19 cellular contexts compared by ENCODE assay signal in the genomic region with DNA sequence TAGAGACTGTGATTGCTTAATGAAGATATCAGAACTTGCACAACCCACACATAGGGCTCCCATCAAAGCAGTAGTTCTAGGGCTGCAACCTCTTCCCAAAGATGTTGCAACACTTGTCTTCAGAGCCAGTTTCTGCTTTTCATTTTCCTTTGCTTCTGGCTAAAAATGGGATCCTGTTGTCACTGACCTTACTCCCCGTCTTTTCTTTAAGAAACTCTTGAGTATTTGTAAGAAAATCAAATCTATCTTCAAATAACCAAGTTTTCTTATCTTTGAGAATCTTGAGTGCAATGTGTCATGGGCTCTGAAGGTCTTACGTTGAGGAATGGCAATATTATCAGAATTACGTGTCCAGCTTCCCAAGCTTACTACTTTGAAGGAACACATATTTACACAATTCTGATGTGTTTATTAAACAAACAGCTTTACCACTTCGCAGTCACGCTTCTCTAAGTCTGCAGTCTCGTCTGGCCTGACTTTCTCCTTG. TPM values are rescaled to one million over a fixed set of nuclear protein-coding genes. Genes with fewer than 3 reads are reported as not detected.
DNase-seq lines count a peak whose midpoint lies in the region; ATAC-seq and TF ChIP-seq lines count a peak whose summit lies in the region.
"Had no signal": no experiment of that assay in that cellular context is flagged by ENCODE, and none has a peak within 500 bp of the region (broad histone marks: within the 10 kb centered on the region; RNA-seq: fewer than 3 reads in every experiment).

No MANE protein-coding gene starts in this region.

- intact Hi-C loops in lower lobe of right lung (cut with DNase I): no loop called here

- H3K4me3 ChIP-seq in choroid plexus epithelial cell (ENCODE audit: low read depth, low read length) (no peak overlapping the region), lower lobe of right lung (no peak overlapping the region)
- H3K4me3 ChIP-seq: thoracic aorta had no signal

- CTCF ChIA-PET in activated CD8-positive, alpha-beta memory T cell treated with anti-CD3 and anti-CD28 coated beads, Interleukin-2, amount 10 ng/mL, durations not matched to agents 7 days and 5 days (lab: Charles Lee): no interaction called here

- peak; percentile 4 to 16 for DNase-seq in AML-193 (lab: John Stamatoyannopoulos, UW)
- peak; percentile 5 for DNase-seq in NCI-H460 (ENCODE audit: extremely low read depth, low read depth)
- DNase-seq in choroid plexus epithelial cell (ENCODE audit: low read depth): peak; percentile 8
- no peak for DNase-seq in lower lobe of right lung
- DNase-seq in NCI-H2196 treated with DMSO at 0.1 percent for 48 hours (lab: John Stamatoyannopoulos, UW; ENCODE audit: unreplicated experiment): no peak
- no peak for DNase-seq in activated CD8-positive, alpha-beta memory T cell treated with anti-CD3 and anti-CD28 coated beads, Interleukin-2, amount 10 ng/mL, durations not matched to agents 7 days and 5 days
- DNase-seq in NCI-H446 (lab: John Stamatoyannopoulos, UW): no peak
- DNase-seq in HK-2 (ENCODE audit: unreplicated experiment): no peak
- DNase-seq: activated CD4-positive, alpha-beta memory T cell treated with anti-CD3 and anti-CD28 coated beads, Interleukin-2, amount 10 ng/mL, durations not matched to agents 7 days and 5 days; anterior cingulate cortex; hippocampal formation; NCI-H1092; NCI-H2227 treated with DMSO at 0.1 percent for 48 hours; stimulated activated CD8-positive, alpha-beta memory T cell treated with anti-CD3 and anti-CD28 coated beads, Interleukin-4, amount 100 ng/mL, for 48 hours had no signal

- H3K27me3 ChIP-seq in lower lobe of right lung (ENCODE audit: low read depth): no peaks in the 10 kb centered on the region

- no peaks in the 10 kb centered on the region for H3K36me3 ChIP-seq in lower lobe of right lung
- H3K36me3 ChIP-seq: thoracic aorta had no signal

- no peak overlapping the region for H3K4me3 Mint-ChIP-seq in activated CD8-positive, alpha-beta memory T cell treated with anti-CD3 and anti-CD28 coated beads, Interleukin-2, amount 10 ng/mL, durations not matched to agents 7 days and 5 days
- H3K4me3 Mint-ChIP-seq: activated CD4-positive, alpha-beta memory T cell treated with anti-CD3 and anti-CD28 coated beads, Interleukin-2, amount 10 ng/mL, durations not matched to agents 7 days and 5 days; activated T-helper 17 cell treated with anti-CD3 and anti-CD28 coated beads, Interleukin-2, amount 50 U/mL, for 72 hours; natural killer cell treated with Interleukin-12 subunit alpha and Interleukin-12 subunit beta and Interleukin-15 and Interleukin-18, amount 100 ng/mL, for 72 hours had no signal

- TF ChIP-seq CTCF in choroid plexus epithelial cell (conservative IDR thresholded peaks at IDR 0.05; ENCODE audit: low read depth, low read length) (no peak), lower lobe of right lung (IDR thresholded peaks at IDR 0.05) (no peak)

- H3K4me1 Mint-ChIP-seq in activated CD8-positive, alpha-beta memory T cell treated with anti-CD3 and anti-CD28 coated beads, Interleukin-2, amount 10 ng/mL, durations not matched to agents 7 days and 5 days: no peaks in the 10 kb centered on the region
- H3K4me1 Mint-ChIP-seq: activated CD4-positive, alpha-beta memory T cell treated with anti-CD3 and anti-CD28 coated beads, Interleukin-2, amount 10 ng/mL, durations not matched to agents 7 days and 5 days; activated T-helper 17 cell treated with anti-CD3 and anti-CD28 coated beads, Interleukin-2, amount 50 U/mL, for 72 hours had no signal

- no peaks in the 10 kb centered on the region for H3K9me3 Mint-ChIP-seq in activated CD8-positive, alpha-beta memory T cell treated with anti-CD3 and anti-CD28 coated beads, Interleukin-2, amount 10 ng/mL, durations not matched to agents 7 days and 5 days (ENCODE audit: low read depth)
- H3K9me3 Mint-ChIP-seq: activated CD4-positive, alpha-beta memory T cell treated with anti-CD3 and anti-CD28 coated beads, Interleukin-2, amount 10 ng/mL, durations not matched to agents 7 days and 5 days; activated T-helper 17 cell treated with anti-CD3 and anti-CD28 coated beads, Interleukin-2, amount 50 U/mL, for 72 hours; natural killer cell treated with Interleukin-12 subunit alpha and Interleukin-12 subunit beta and Interleukin-15 and Interleukin-18, amount 100 ng/mL, for 72 hours had no signal

- H3K27ac Mint-ChIP-seq in activated CD8-positive, alpha-beta memory T cell treated with anti-CD3 and anti-CD28 coated beads, Interleukin-2, amount 10 ng/mL, durations not matched to agents 7 days and 5 days: no peak overlapping the region
- H3K27ac Mint-ChIP-seq: activated CD4-positive, alpha-beta memory T cell treated with anti-CD3 and anti-CD28 coated beads, Interleukin-2, amount 10 ng/mL, durations not matched to agents 7 days and 5 days; activated T-helper 17 cell treated with anti-CD3 and anti-CD28 coated beads, Interleukin-2, amount 50 U/mL, for 72 hours; natural killer cell treated with Interleukin-12 subunit alpha and Interleukin-12 subunit beta and Interleukin-15 and Interleukin-18, amount 100 ng/mL, for 72 hours had no signal

- H3K36me3 Mint-ChIP-seq in activated CD8-positive, alpha-beta memory T cell treated with anti-CD3 and anti-CD28 coated beads, Interleukin-2, amount 10 ng/mL, durations not matched to agents 7 days and 5 days: no peaks in the 10 kb centered on the region
- H3K36me3 Mint-ChIP-seq: natural killer cell treated with Interleukin-12 subunit alpha and Interleukin-12 subunit beta and Interleukin-15 and Interleukin-18, amount 100 ng/mL, for 72 hours had no signal

- H3K9me3 ChIP-seq in lower lobe of right lung: no peaks in the 10 kb centered on the region
- H3K9me3 ChIP-seq: thoracic aorta had no signal

- peak; percentile 67 to 74 for ATAC-seq in lower lobe of right lung
- ATAC-seq in activated CD8-positive, alpha-beta memory T cell treated with anti-CD3 and anti-CD28 coated beads, Interleukin-2, amount 10 ng/mL, durations not matched to agents 7 days and 5 days: no peak
- ATAC-seq: activated T-helper 17 cell treated with anti-CD3 and anti-CD28 coated beads, Interleukin-2, amount 50 U/mL, for 72 hours; esophagus mucosa; natural killer cell treated with Interleukin-12 subunit alpha and Interleukin-12 subunit beta and Interleukin-15 and Interleukin-18, amount 100 ng/mL, for 72 hours had no signal

- peak overlapping the region; percentile 4 for H3K27ac ChIP-seq in lower lobe of right lung
- H3K27ac ChIP-seq: thoracic aorta had no signal

- H3K4me1 ChIP-seq in lower lobe of right lung: peaks cover 26% of the 10 kb centered on the region

- H3K27me3 Mint-ChIP-seq in activated CD8-positive, alpha-beta memory T cell treated with anti-CD3 and anti-CD28 coated beads, Interleukin-2, amount 10 ng/mL, durations not matched to agents 7 days and 5 days: peaks cover 19% of the 10 kb centered on the region

RNA-seq across cellular contexts. Expression of a gene that starts 24.1 kb away (rescaled TPM):
- not detected in 2 replicates for total RNA-seq in NCI-H460 (2014; rRNA removed; shearing (Covaris generic))
- polyA plus RNA-seq in NCI-H460 (2014; cell fraction: nucleus; rRNA removed): not detected in 2 replicates
- total RNA-seq in lower lobe of right lung: 33.6 TPM
- total RNA-seq in activated CD8-positive, alpha-beta memory T cell treated with anti-CD3 and anti-CD28 coated beads, Interleukin-2, amount 10 ng/mL, durations not matched to agents 7 days and 5 days: 1 to 10 TPM in 1 of 2 experiments, under 1 TPM in 1; 0.41 to 1.5 TPM
- total RNA-seq: HT1080 had no signal

Comparison
In these comparisons a context has a peak if more than half of its experiments do, and no peak if none do; other contexts are left out.
1. DNase-seq: peak in AML-193 (2 of 2), NCI-H460 (single experiment) and choroid plexus epithelial cell (single experiment); none in lower lobe of right lung (single experiment), NCI-H2196 treated with DMSO at 0.1 percent for 48 hours (single experiment), activated CD8-positive, alpha-beta memory T cell treated with anti-CD3 and anti-CD28 coated beads, Interleukin-2, amount 10 ng/mL, durations not matched to agents 7 days and 5 days (single experiment), NCI-H446 (0 of 2) and HK-2 (single experiment).
2. RNA of a gene that starts 24.1 kb away (total RNA-seq): 33.6 TPM in lower lobe of right lung (single experiment); 0.41 to 1.5 TPM in activated CD8-positive, alpha-beta memory T cell treated with anti-CD3 and anti-CD28 coated beads, Interleukin-2, amount 10 ng/mL, durations not matched to agents 7 days and 5 days and not detected in NCI-H460; every median in the first group is over 10 times any median in the second.